1 cellular context compared by ENCODE assay signal in genomic region chr2:118112771-118113334, GRCh38.
TF ChIP-seq lines count a peak whose summit lies in the region.

No MANE protein-coding gene starts in this region.

TF ChIP-seq in HepG2, 621 proteins besides CTCF, POLR2A, EP300 and RAD21 (continued from another document and continues in another):
- TF ChIP-seq ZBTB46 (CRISPR knock-in tag; IDR thresholded peaks at IDR 0.05; ENCODE audit: borderline replicate concordance) (no peak), ZNF276 (CRISPR knock-in tag; IDR thresholded peaks at IDR 0.05; ENCODE audit: low read depth) (no peak), RELA (CRISPR knock-in tag; IDR thresholded peaks at IDR 0.05) (no peak), ATRX (CRISPR knock-in tag; IDR thresholded peaks at IDR 0.05; ENCODE audit: borderline replicate concordance) (no peak), ZNF280B (CRISPR knock-in tag; IDR thresholded peaks at IDR 0.05; ENCODE audit: borderline replicate concordance) (no peak), ZSCAN25 (CRISPR knock-in tag; IDR thresholded peaks at IDR 0.05) (no peak), SRSF4 (IDR thresholded peaks at IDR 0.05; ENCODE audit: low read depth, low read length, poor library complexity, severe bottlenecking) (no peak), JUN (CRISPR knock-in tag; IDR thresholded peaks at IDR 0.05) (no peak), ZNF891 (CRISPR knock-in tag; IDR thresholded peaks at IDR 0.05) (no peak), ATF4 (CRISPR knock-in tag; IDR thresholded peaks at IDR 0.05) (no peak), ZNF552 (CRISPR knock-in tag; IDR thresholded peaks at IDR 0.05; ENCODE audit: borderline replicate concordance) (no peak), NR2C2 (CRISPR knock-in tag; IDR thresholded peaks at IDR 0.05; ENCODE audit: borderline replicate concordance) (no peak), DZIP1 (CRISPR knock-in tag; IDR thresholded peaks at IDR 0.05) (no peak), ZNF639 (CRISPR knock-in tag; conservative IDR thresholded peaks at IDR 0.05) (no peak), MAFK (conservative IDR thresholded peaks at IDR 0.05 in 1 of 2, IDR thresholded peaks at IDR 0.05 in 1 of 2; ENCODE audit: low read length in 2 of 2) (no peak), HIC2 (CRISPR knock-in tag; IDR thresholded peaks at IDR 0.05; ENCODE audit: low read depth) (no peak), ZNF460 (CRISPR knock-in tag; IDR thresholded peaks at IDR 0.05; ENCODE audit: borderline replicate concordance) (no peak), ELF3 (CRISPR knock-in tag; IDR thresholded peaks at IDR 0.05) (peak; percentile 54; the same call in 1 of the 2 replicates), ZFAT (CRISPR knock-in tag; conservative IDR thresholded peaks at IDR 0.05) (no peak), ZNF720 (CRISPR knock-in tag; IDR thresholded peaks at IDR 0.05) (no peak), KLF16 (CRISPR knock-in tag; IDR thresholded peaks at IDR 0.05) (peak in 1 of 2 experiments; percentile 35; a peak in 1 of 4 replicates), ZNF44 (CRISPR knock-in tag; IDR thresholded peaks at IDR 0.05) (0 out of 2 replicates have a peak, but pooled peaks have one; percentile 48), ZNF747 (CRISPR knock-in tag; IDR thresholded peaks at IDR 0.05; ENCODE audit: borderline replicate concordance) (no peak), MAZ (IDR thresholded peaks at IDR 0.05; ENCODE audit: borderline replicate concordance, low read depth, low read length) (no peak), MAZ (CRISPR knock-in tag; IDR thresholded peaks at IDR 0.05; ENCODE audit: low read depth) (no peak), ZNF672 (CRISPR knock-in tag; IDR thresholded peaks at IDR 0.05) (no peak), ZNF280D (CRISPR knock-in tag; IDR thresholded peaks at IDR 0.05) (no peak), HOXA3 (CRISPR knock-in tag; IDR thresholded peaks at IDR 0.05) (no peak), TOE1 (CRISPR knock-in tag; IDR thresholded peaks at IDR 0.05) (no peak), ATF5 (CRISPR knock-in tag; IDR thresholded peaks at IDR 0.05; ENCODE audit: low read depth) (no peak), MEIS1 (CRISPR knock-in tag; IDR thresholded peaks at IDR 0.05; ENCODE audit: borderline replicate concordance) (no peak), ZNF235 (CRISPR knock-in tag; IDR thresholded peaks at IDR 0.05; ENCODE audit: borderline replicate concordance) (no peak), RBFOX2 (IDR thresholded peaks at IDR 0.05; ENCODE audit: low read depth, low read length) (no peak), ZNF646 (CRISPR knock-in tag; IDR thresholded peaks at IDR 0.05) (no peak), ZNF430 (CRISPR knock-in tag; IDR thresholded peaks at IDR 0.05) (0 out of 2 replicates have a peak, but pooled peaks have one; percentile 45)
